ENCODE assay signal across 13 cellular contexts in the genomic region with DNA sequence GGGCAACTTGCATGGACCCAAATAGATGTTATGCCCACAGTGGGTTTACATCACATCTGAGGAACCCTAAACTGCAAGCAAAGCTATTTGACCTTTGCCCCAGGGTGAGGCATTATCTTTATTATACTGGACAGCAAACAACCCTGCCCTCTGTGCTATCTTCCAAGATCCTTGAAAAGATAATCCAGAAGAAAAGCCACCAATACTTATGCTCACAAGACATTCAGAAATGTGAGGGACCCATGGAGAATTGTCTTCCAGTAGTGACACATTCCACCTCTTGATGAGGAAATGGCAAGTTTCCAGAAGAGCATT. TPM values are rescaled to one million over a fixed set of nuclear protein-coding genes. Genes with fewer than 3 reads are reported as not detected.
DNase-seq lines count a peak whose midpoint lies in the region; ATAC-seq and TF ChIP-seq lines count a peak whose summit lies in the region.
"Had no signal": no experiment of that assay in that cellular context is flagged by ENCODE, and none has a peak within 500 bp of the region (broad histone marks: within the 10 kb centered on the region; RNA-seq: fewer than 3 reads in every experiment).

No MANE protein-coding gene starts in this region.

- CTCF ChIA-PET in Caco-2 (lab: Charles Lee) = no interaction called here

- peak; percentile 57 to 63 for DNase-seq in Caco-2
- DNase-seq in foreskin keratinocyte = no peak
- DNase-seq in osteoblast (ENCODE audit: insufficient read length, low spot score, missing footprints) = no peak
- no peak for DNase-seq in activated CD4-positive, alpha-beta T cell treated with anti-CD3 and anti-CD28 coated beads for 1 hour
- DNase-seq in NCI-H446 treated with DMSO at 0.1 percent for 48 hours (lab: John Stamatoyannopoulos, UW) = no peak
- DNase-seq: C1 segment of cervical spinal cord; CD4-positive, alpha-beta T cell; DMS79 had no signal

- peaks cover 44% of the 10 kb centered on the region for H3K9me3 Mint-ChIP-seq in Caco-2 (ENCODE audit: unreplicated experiment)

- H3K9me3 ChIP-seq in Caco-2 (peaks cover 47% of the 10 kb centered on the region), OCI-LY3 (ENCODE audit: insufficient read depth, low read length) (peaks cover 54% of the 10 kb centered on the region), osteoblast (ENCODE audit: low read depth, low read length) (peaks cover 6% of the 10 kb centered on the region)

- peaks cover 18% of the 10 kb centered on the region for H3K4me1 Mint-ChIP-seq in Caco-2 (ENCODE audit: low read depth, unreplicated experiment)
- H3K4me1 Mint-ChIP-seq: B cell had no signal

- H3K9ac ChIP-seq in OCI-LY3 (ENCODE audit: low read length) = no peak overlapping the region

- H2AFZ ChIP-seq in OCI-LY3 (ENCODE audit: low read depth, low read length) (no peak overlapping the region), osteoblast (ENCODE audit: low read length) (no peak overlapping the region)

- H3K27me3 Mint-ChIP-seq in Caco-2 (ENCODE audit: insufficient read depth, unreplicated experiment) = no peaks in the 10 kb centered on the region
- H3K27me3 Mint-ChIP-seq: B cell had no signal

- POLR2A ChIA-PET in Caco-2 (lab: Charles Lee) = no interaction called here

- H3K4me2 ChIP-seq in OCI-LY3 (ENCODE audit: low read length) (no peak overlapping the region), osteoblast (ENCODE audit: insufficient read depth, low read length) (no peak overlapping the region)

- H3K4me1 ChIP-seq in Caco-2 (peaks cover 19% of the 10 kb centered on the region), OCI-LY3 (ENCODE audit: low read length) (peaks cover 35% of the 10 kb centered on the region), foreskin keratinocyte (peaks cover 14% of the 10 kb centered on the region), osteoblast (ENCODE audit: insufficient read depth, low read length) (peaks cover 18% of the 10 kb centered on the region)

- no peaks in the 10 kb centered on the region for H4K20me1 ChIP-seq in OCI-LY3 (ENCODE audit: insufficient read depth, low read length)
- no peaks in the 10 kb centered on the region for H4K20me1 ChIP-seq in osteoblast (ENCODE audit: insufficient read depth, low read length)

- no peak for TF ChIP-seq CTCF in Caco-2 (IDR thresholded peaks at IDR 0.05; ENCODE audit: insufficient read depth in 1 of 2, low read depth in 1 of 2, low read length in 1 of 2, severe bottlenecking in 1 of 2, unreplicated experiment in 1 of 2)
- TF ChIP-seq CTCF in OCI-LY3 (IDR thresholded peaks at IDR 0.05; ENCODE audit: low read depth, low read length) = no peak
- no peak for TF ChIP-seq CTCF in foreskin keratinocyte (conservative IDR thresholded peaks at IDR 0.05)
- TF ChIP-seq CTCF in osteoblast (IDR thresholded peaks at IDR 0.05; ENCODE audit: extremely low read depth, low read depth, low read length) = no peak

- no peak for ATAC-seq in foreskin keratinocyte
- ATAC-seq in GM18873 (IDR thresholded peaks at IDR 0.05; ENCODE audit: low FRiP score, unreplicated experiment) = no peak
- ATAC-seq: HCT116 had no signal

- H3K27me3 ChIP-seq in Caco-2 (replicated peaks; ENCODE audit: control insufficient read depth, insufficient read depth, low read length) (no peaks in the 10 kb centered on the region; the same call in 1 of the 2 replicates), OCI-LY3 (ENCODE audit: low read depth, low read length) (no peaks in the 10 kb centered on the region), foreskin keratinocyte (no peaks in the 10 kb centered on the region), osteoblast (ENCODE audit: insufficient read depth, low read length) (no peaks in the 10 kb centered on the region)

- no TSS peak for BruUV-seq in Caco-2 (replicated peaks; lab: Mats Ljungman, UMichigan)

- peak overlapping the region; percentile 75 for H3K27ac Mint-ChIP-seq in Caco-2 (ENCODE audit: unreplicated experiment)
- H3K27ac Mint-ChIP-seq: B cell; CD4-positive, alpha-beta T cell had no signal

- intact Hi-C loops in Caco-2 (cut with micrococcal nuclease; ENCODE audit: unreplicated experiment) = no loop called here

- H3K79me2 ChIP-seq in OCI-LY3 (ENCODE audit: low read length) (no peaks in the 10 kb centered on the region), osteoblast (ENCODE audit: insufficient read depth, low read length) (no peaks in the 10 kb centered on the region)

- no peak overlapping the region for H3K4me3 Mint-ChIP-seq in Caco-2 (ENCODE audit: unreplicated experiment)
- H3K4me3 Mint-ChIP-seq: B cell; CD4-positive, alpha-beta T cell had no signal

- H3K36me3 Mint-ChIP-seq in Caco-2 (ENCODE audit: insufficient read depth, unreplicated experiment) = peaks cover 19% of the 10 kb centered on the region

- H3K27ac ChIP-seq in OCI-LY3 (ENCODE audit: low read length) (peak overlapping the region; percentile 99), foreskin keratinocyte (peak overlapping the region; percentile 22), osteoblast (ENCODE audit: low read depth, low read length) (peak overlapping the region; percentile 77)
- H3K27ac ChIP-seq: HL-60 had no signal

- no peak overlapping the region for H3K4me3 ChIP-seq in Caco-2 (ENCODE audit: low read depth, low read length)
- no peak overlapping the region for H3K4me3 ChIP-seq in OCI-LY3 (ENCODE audit: low read length)
- H3K4me3 ChIP-seq in osteoblast (ENCODE audit: insufficient read depth, low read length) = no peak overlapping the region

- H3K36me3 ChIP-seq in Caco-2 (ENCODE audit: control insufficient read depth, insufficient read depth, low read length) (no peaks in the 10 kb centered on the region), OCI-LY3 (replicated peaks; ENCODE audit: low read depth, low read length) (peaks cover 50% of the 10 kb centered on the region), osteoblast (ENCODE audit: insufficient read depth, low read length) (no peaks in the 10 kb centered on the region)

RNA-seq across cellular contexts. Expression of a gene that starts 53.0 kb away (rescaled TPM):
- 211 and 220 TPM in 2 replicates for total RNA-seq in Caco-2 (2022)
- 141 and 158 TPM in 2 replicates for total RNA-seq in foreskin keratinocyte
- polyA plus RNA-seq in foreskin keratinocyte = 164 and 191 TPM in 2 replicates
- 95.9 and 102 TPM in 2 replicates for total RNA-seq in osteoblast

Comparison
In these comparisons a context has a peak if more than half of its experiments do, and no peak if none do; other contexts are left out.
1. DNase-seq: peak in Caco-2 (2 of 2); none in foreskin keratinocyte (0 of 2), osteoblast (single experiment), activated CD4-positive, alpha-beta T cell treated with anti-CD3 and anti-CD28 coated beads for 1 hour (single experiment) and NCI-H446 treated with DMSO at 0.1 percent for 48 hours (single experiment).
2. H3K27ac ChIP-seq: peak in every context shown above with its lines; median percentile 99 in OCI-LY3; 77 in osteoblast; 22 in foreskin keratinocyte.